Comparison of ENCODE assay signal across 34 cellular contexts in the genomic region with DNA sequence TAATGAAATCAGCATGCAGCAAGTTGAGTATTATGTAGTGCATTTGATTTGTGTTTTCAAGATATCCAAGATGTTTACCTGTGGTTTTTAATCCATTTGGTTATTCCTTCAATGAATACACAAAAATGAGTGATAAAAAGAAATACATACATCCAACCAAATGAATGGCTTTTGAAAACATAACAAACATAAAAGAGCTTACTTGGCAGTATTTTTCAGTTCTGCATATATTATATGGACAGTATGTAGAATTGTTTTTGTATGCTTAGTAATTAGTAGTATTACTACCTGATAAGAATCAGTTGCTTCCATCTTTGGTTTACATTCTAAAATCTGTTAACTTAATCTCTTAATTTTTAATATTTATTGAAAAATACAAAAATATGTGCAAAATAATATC.
"Had no signal": no experiment of that assay in that cellular context is flagged by ENCODE, and none has a peak within 500 bp of the region (broad histone marks: within the 10 kb centered on the region; RNA-seq: fewer than 3 reads in every experiment).

No MANE protein-coding gene starts in this region.

- H3K36me3 ChIP-seq: adrenal gland, brain microvascular endothelial cell, breast epithelium had no signal

- H3K27me3 ChIP-seq: adrenal gland, body of pancreas, brain microvascular endothelial cell, breast epithelium had no signal

- H3K4me3 ChIP-seq: adrenal gland, body of pancreas, breast epithelium had no signal

- H3K27ac ChIP-seq: adrenal gland, body of pancreas, brain microvascular endothelial cell, breast epithelium, VCaP had no signal

- ATAC-seq: activated CD8-positive, alpha-beta T cell treated with anti-CD3 and anti-CD28 coated beads for 36 hours; activated naive CD4-positive, alpha-beta T cell treated with anti-CD3 and anti-CD28 coated beads, Interleukin-2, amount 50 U/mL, for 72 hours; activated T-cell treated with anti-CD3 and anti-CD28 coated beads, Interleukin-2, amount 50 U/mL, for 4 hours; activated T-cell treated with anti-CD3 and anti-CD28 coated beads, Interleukin-2, amount 50 U/mL, for 72 hours; activated T-helper 17 cell treated with anti-CD3 and anti-CD28 coated beads, Interleukin-2, amount 50 U/mL, for 72 hours; body of pancreas had no signal

- H3K9me3 ChIP-seq: adrenal gland, body of pancreas, breast epithelium had no signal

- FAIRE-seq: astrocyte, TTC549 had no signal

- DNase-seq: activated B cell treated with CpG ODN at 0.5 μM for 24 hours; activated CD4-positive, alpha-beta memory T cell treated with anti-CD3 and anti-CD28 coated beads for 36 hours; activated CD4-positive, alpha-beta T cell treated with anti-CD3 and anti-CD28 coated beads for 4 hours; activated CD4-positive, alpha-beta T cell treated with anti-CD3 and anti-CD28 coated beads, Interleukin-2, amount 10 ng/mL, durations not matched to agents 24 days and 14 days; activated CD4-positive, alpha-beta T cell treated with anti-CD3 and anti-CD28 coated beads, Interleukin-2, amount 50 U/mL, for 1 hour; activated CD4-positive, alpha-beta T cell treated with anti-CD3 and anti-CD28 coated beads, Interleukin-2, amount 50 U/mL, for 4 hours; activated CD4-positive, CD25-positive, alpha-beta regulatory T cell treated with anti-CD3 and anti-CD28 coated beads, Interleukin-2, amount 50 U/mL, for 72 hours; activated CD8-positive, alpha-beta memory T cell treated with anti-CD3 and anti-CD28 coated beads, Interleukin-2, amount 50 U/mL, for 4 hours; activated CD8-positive, alpha-beta T cell treated with anti-CD3 and anti-CD28 coated beads for 36 hours; activated effector memory CD4-positive, alpha-beta T cell treated with anti-CD3 and anti-CD28 coated beads, Interleukin-2, amount 50 U/mL, for 16 hours; activated gamma-delta T cell treated with Interleukin-2 at 50 U/mL for 16 hours; activated naive CD4-positive, alpha-beta T cell; activated naive CD4-positive, alpha-beta T cell treated with anti-CD3 and anti-CD28 coated beads for 36 hours; activated naive CD4-positive, alpha-beta T cell treated with anti-CD3 and anti-CD28 coated beads, Interleukin-2, amount 50 U/mL, for 16 hours; activated naive CD8-positive, alpha-beta T cell treated with anti-CD3 and anti-CD28 coated beads for 36 hours; activated T-cell treated with anti-CD3 and anti-CD28 coated beads for 4 hours; activated T-cell treated with anti-CD3 and anti-CD28 coated beads, Interleukin-2, amount 50 U/mL, for 1 hour; activated T-cell treated with anti-CD3 and anti-CD28 coated beads, Interleukin-2, amount 50 U/mL, for 4 hours; activated T-cell treated with anti-CD3 and anti-CD28 coated beads, Interleukin-2, amount 50 U/mL, for 72 hours; adrenal gland; amniotic stem cell; aorta; body of pancreas; brain microvascular endothelial cell; central memory CD4-positive, alpha-beta T cell; T-helper 1 cell; T-helper 2 cell; T-helper 9 cell had no signal

- H3K4me1 ChIP-seq: adrenal gland, body of pancreas, breast epithelium had no signal
